In the genomic region with DNA sequence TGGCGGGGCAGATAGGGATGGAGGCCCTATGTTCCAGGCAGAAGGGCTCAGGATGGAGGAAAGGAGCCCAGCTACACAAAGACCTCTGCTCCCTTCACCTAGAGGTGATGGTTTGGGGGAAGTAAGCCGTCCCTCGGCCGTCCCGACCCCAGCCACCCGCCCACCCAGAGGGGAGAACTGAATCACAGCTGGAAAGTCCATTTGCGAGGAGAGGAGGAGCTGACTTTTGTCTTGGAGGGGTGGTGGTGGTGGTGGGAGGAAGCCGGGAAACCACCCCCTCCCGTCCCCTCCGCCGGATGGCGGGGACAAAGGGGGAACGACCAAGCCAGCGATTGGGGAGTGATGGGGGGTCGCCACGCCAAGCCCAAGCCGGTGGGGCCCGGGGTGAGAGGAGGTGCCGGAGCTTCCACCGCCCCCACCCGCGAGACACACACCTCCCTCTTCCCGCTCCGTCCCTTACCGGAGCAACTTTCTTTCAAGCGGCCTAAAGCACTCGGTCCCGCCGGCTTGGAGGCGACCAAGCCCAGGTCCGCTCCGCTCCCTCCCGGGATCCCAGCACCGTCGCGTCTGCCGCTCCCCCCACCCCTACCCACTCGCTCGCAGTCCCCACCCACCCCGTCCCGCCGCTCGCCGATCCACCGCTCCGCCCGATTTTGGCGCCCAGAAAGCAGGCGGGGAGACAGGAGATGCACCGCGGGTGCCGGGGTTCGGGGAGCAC, we compare ENCODE assay signal across 8 cellular contexts. TPM values are rescaled to one million over a fixed set of nuclear protein-coding genes. Genes with fewer than 3 reads are reported as not detected.
DNase-seq lines count a peak whose midpoint lies in the region; ATAC-seq and TF ChIP-seq lines count a peak whose summit lies in the region.

No MANE protein-coding gene starts in this region.

- H3K4me1 ChIP-seq in adrenal gland (replicated peaks in 1 of 2) (peaks cover 0 to 37% of the 10 kb centered on the region in 2 donors), iPS-15b (ENCODE audit: control insufficient read depth, insufficient read depth, low read length) (peaks cover 38% of the 10 kb centered on the region)

- no peaks in the 10 kb centered on the region for H3K36me3 ChIP-seq in adrenal gland (replicated peaks in 1 of 2)
- H3K36me3 ChIP-seq in iPS-15b (ENCODE audit: control insufficient read depth, insufficient read depth, low read length) = no peaks in the 10 kb centered on the region

- DNase-seq in DMS79 treated with DMSO at 0.1 percent for 48 hours (lab: John Stamatoyannopoulos, UW) (peak; percentile 41), DMS79 (lab: John Stamatoyannopoulos, UW) (no peak), adrenal gland (peak in 2 of 7 donors; percentile 39 to 51), iPS-NIHi7 (ENCODE audit: extremely low spot score) (no peak)
- DNase-seq in stimulated activated CD4-positive, alpha-beta T cell treated with anti-CD3 and anti-CD28 coated beads, Interleukin-12 subunit alpha, Interleukin-12 subunit beta, amount 100 ng/mL, for 24 hours (ENCODE audit: low read depth in 2 of 2) = peak; percentile 39 to 70

- peak overlapping the region; percentile 90 for H3K9ac ChIP-seq in iPS-15b (ENCODE audit: low read depth, low read length)

- WGBS in adrenal gland, 4 donors = 2 to 9% (median 2%) methylated on average over 13 to 53 of the region's 53 CpGs

- ATAC-seq in GM18498 (IDR thresholded peaks at IDR 0.05; ENCODE audit: unreplicated experiment) = no peak

- peak; percentile 7; the same call in 1 of the 2 replicates for TF ChIP-seq POLR2A in Raji (IDR thresholded peaks at IDR 0.05; ENCODE audit: insufficient read depth, low read depth, low read length)
- no peak for TF ChIP-seq POLR2A in adrenal gland (IDR thresholded peaks at IDR 0.05)

- intact Hi-C loops in adrenal gland (cut with DNase I) = no loop called here

- H3K4me3 ChIP-seq in adrenal gland (peak overlapping the region; percentile 65 to 95 (median 73)), iPS-15b (ENCODE audit: low read depth, low read length) (peak overlapping the region; percentile 89)

- H3K27ac ChIP-seq in adrenal gland = peak overlapping the region; percentile 43 to 88 (median 68)

- no peak for TF ChIP-seq CTCF in adrenal gland (IDR thresholded peaks at IDR 0.05)

- no peaks in the 10 kb centered on the region for H3K9me3 ChIP-seq in adrenal gland (replicated peaks in 1 of 3)
- H3K9me3 ChIP-seq in iPS-15b (ENCODE audit: control insufficient read depth, insufficient read depth, low read length) = no peaks in the 10 kb centered on the region

- H3K27me3 ChIP-seq in adrenal gland (no peaks in the 10 kb centered on the region), iPS-15b (ENCODE audit: control insufficient read depth, insufficient read depth, low read length) (no peaks in the 10 kb centered on the region)

RNA-seq across cellular contexts. Expression of a gene that starts 0.6 kb away (rescaled TPM):
- 10 to 100 TPM; 22.3 to 41.3 (median 33.4) TPM for total RNA-seq in adrenal gland
- polyA plus RNA-seq in adrenal gland = 10 to 100 TPM; 13.6 to 27.8 (median 19.9) TPM

RNA-seq across cellular contexts. Expression of a gene that starts 36.3 kb away (rescaled TPM):
- not detected for total RNA-seq in adrenal gland
- not detected for polyA plus RNA-seq in adrenal gland

RNA-seq across cellular contexts. Expression of a gene that starts 43.0 kb away (rescaled TPM):
- total RNA-seq in adrenal gland = 100 to 1,000 TPM; 171 to 722 (median 354) TPM
- 100 to 1,000 TPM; 164 to 724 (median 287) TPM for polyA plus RNA-seq in adrenal gland

RNA-seq across cellular contexts. Expression of a gene that starts 43.6 kb away (rescaled TPM):
- 10 to 100 TPM; 16.8 to 48.5 (median 37.8) TPM for total RNA-seq in adrenal gland
- 10 to 100 TPM; 33.2 to 46.4 (median 37.0) TPM for polyA plus RNA-seq in adrenal gland

Comparison
In these comparisons a context has a peak if more than half of its experiments do, and no peak if none do; other contexts are left out.
1. DNase-seq: peak in DMS79 treated with DMSO at 0.1 percent for 48 hours (single experiment) and stimulated activated CD4-positive, alpha-beta T cell treated with anti-CD3 and anti-CD28 coated beads, Interleukin-12 subunit alpha, Interleukin-12 subunit beta, amount 100 ng/mL, for 24 hours (2 of 2); none in DMS79 (single experiment) and iPS-NIHi7 (single experiment).